1 cellular context compared by ENCODE assay signal in the genomic region with DNA sequence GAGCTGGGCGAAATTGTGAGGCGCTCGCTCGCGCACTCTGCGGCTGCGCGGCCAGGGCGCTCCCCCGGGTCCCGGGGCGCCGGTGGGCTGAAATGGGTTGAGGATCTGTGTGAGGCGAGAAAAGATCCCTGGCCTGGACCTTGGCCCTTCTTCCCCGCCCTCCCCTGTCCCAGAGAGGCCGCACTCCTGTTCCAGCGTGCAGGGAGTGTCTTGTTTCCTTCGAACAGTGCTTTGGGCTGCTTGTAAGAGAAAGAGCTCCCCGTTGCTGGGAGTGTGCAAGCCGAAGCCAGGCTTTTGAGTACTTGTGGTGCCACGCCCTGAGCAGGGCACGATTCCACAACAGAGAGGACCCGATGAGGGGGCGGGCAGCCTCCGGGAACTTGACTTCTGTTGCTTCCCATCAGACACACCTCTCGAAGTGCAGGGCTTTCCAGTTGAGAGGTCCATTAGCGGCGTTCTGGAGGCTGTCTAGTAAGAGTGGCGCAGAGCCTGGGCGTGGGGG.
A peak's percentile ranks its signal among the peaks of the same experiment; 100 is the strongest.
TF ChIP-seq lines count a peak whose summit lies in the region.

No MANE protein-coding gene starts in this region.

TF ChIP-seq in HepG2, 621 proteins besides CTCF, POLR2A, EP300 and RAD21 (continued from another document):
- TF ChIP-seq, protein P1, sequence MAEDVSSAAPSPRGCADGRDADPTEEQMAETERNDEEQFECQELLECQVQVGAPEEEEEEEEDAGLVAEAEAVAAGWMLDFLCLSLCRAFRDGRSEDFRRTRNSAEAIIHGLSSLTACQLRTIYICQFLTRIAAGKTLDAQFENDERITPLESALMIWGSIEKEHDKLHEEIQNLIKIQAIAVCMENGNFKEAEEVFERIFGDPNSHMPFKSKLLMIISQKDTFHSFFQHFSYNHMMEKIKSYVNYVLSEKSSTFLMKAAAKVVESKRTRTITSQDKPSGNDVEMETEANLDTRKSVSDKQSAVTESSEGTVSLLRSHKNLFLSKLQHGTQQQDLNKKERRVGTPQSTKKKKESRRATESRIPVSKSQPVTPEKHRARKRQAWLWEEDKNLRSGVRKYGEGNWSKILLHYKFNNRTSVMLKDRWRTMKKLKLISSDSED (CRISPR knock-in tag; IDR thresholded peaks at IDR 0.05): no peak
- no peak for TF ChIP-seq ZNF17 (CRISPR knock-in tag; IDR thresholded peaks at IDR 0.05)
- TF ChIP-seq, protein P2, sequence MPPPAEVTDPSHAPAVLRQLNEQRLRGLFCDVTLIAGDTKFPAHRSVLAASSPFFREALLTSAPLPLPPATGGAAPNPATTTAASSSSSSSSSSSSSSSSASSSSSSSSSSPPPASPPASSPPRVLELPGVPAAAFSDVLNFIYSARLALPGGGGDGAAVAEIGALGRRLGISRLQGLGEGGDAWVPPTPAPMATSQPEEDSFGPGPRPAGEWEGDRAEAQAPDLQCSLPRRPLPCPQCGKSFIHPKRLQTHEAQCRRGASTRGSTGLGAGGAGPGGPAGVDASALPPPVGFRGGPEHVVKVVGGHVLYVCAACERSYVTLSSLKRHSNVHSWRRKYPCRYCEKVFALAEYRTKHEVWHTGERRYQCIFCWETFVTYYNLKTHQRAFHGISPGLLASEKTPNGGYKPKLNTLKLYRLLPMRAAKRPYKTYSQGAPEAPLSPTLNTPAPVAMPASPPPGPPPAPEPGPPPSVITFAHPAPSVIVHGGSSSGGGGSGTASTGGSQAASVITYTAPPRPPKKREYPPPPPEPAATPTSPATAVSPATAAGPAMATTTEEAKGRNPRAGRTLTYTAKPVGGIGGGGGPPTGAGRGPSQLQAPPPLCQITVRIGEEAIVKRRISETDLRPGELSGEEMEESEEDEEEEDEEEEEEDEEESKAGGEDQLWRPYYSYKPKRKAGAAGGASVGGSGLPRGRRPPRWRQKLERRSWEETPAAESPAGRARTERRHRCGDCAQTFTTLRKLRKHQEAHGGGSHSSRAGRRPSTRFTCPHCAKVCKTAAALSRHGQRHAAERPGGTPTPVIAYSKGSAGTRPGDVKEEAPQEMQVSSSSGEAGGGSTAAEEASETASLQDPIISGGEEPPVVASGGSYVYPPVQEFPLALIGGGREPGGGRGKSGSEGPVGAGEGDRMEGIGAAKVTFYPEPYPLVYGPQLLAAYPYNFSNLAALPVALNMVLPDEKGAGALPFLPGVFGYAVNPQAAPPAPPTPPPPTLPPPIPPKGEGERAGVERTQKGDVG (CRISPR knock-in tag; IDR thresholded peaks at IDR 0.05; ENCODE audit: borderline replicate concordance): no peak
- TF ChIP-seq, protein P3, sequence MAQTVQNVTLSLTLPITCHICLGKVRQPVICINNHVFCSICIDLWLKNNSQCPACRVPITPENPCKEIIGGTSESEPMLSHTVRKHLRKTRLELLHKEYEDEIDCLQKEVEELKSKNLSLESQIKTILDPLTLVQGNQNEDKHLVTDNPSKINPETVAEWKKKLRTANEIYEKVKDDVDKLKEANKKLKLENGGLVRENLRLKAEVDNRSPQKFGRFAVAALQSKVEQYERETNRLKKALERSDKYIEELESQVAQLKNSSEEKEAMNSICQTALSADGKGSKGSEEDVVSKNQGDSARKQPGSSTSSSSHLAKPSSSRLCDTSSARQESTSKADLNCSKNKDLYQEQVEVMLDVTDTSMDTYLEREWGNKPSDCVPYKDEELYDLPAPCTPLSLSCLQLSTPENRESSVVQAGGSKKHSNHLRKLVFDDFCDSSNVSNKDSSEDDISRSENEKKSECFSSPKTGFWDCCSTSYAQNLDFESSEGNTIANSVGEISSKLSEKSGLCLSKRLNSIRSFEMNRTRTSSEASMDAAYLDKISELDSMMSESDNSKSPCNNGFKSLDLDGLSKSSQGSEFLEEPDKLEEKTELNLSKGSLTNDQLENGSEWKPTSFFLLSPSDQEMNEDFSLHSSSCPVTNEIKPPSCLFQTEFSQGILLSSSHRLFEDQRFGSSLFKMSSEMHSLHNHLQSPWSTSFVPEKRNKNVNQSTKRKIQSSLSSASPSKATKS (CRISPR knock-in tag; IDR thresholded peaks at IDR 0.05): no peak
- TF ChIP-seq, protein P4, sequence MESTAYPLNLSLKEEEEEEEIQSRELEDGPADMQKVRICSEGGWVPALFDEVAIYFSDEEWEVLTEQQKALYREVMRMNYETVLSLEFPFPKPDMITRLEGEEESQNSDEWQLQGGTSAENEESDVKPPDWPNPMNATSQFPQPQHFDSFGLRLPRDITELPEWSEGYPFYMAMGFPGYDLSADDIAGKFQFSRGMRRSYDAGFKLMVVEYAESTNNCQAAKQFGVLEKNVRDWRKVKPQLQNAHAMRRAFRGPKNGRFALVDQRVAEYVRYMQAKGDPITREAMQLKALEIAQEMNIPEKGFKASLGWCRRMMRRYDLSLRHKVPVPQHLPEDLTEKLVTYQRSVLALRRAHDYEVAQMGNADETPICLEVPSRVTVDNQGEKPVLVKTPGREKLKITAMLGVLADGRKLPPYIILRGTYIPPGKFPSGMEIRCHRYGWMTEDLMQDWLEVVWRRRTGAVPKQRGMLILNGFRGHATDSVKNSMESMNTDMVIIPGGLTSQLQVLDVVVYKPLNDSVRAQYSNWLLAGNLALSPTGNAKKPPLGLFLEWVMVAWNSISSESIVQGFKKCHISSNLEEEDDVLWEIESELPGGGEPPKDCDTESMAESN (CRISPR knock-in tag; conservative IDR thresholded peaks at IDR 0.05): 0 out of 2 replicates have a peak, but pooled peaks have one; percentile 12
- no peak for TF ChIP-seq KDM4B (CRISPR knock-in tag; IDR thresholded peaks at IDR 0.05)
- TF ChIP-seq ZBTB8A (CRISPR knock-in tag; IDR thresholded peaks at IDR 0.05; ENCODE audit: borderline replicate concordance, low read depth): no peak
- TF ChIP-seq, protein P5, sequence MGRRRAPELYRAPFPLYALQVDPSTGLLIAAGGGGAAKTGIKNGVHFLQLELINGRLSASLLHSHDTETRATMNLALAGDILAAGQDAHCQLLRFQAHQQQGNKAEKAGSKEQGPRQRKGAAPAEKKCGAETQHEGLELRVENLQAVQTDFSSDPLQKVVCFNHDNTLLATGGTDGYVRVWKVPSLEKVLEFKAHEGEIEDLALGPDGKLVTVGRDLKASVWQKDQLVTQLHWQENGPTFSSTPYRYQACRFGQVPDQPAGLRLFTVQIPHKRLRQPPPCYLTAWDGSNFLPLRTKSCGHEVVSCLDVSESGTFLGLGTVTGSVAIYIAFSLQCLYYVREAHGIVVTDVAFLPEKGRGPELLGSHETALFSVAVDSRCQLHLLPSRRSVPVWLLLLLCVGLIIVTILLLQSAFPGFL (CRISPR knock-in tag; IDR thresholded peaks at IDR 0.05): no peak
- TF ChIP-seq, protein P6, sequence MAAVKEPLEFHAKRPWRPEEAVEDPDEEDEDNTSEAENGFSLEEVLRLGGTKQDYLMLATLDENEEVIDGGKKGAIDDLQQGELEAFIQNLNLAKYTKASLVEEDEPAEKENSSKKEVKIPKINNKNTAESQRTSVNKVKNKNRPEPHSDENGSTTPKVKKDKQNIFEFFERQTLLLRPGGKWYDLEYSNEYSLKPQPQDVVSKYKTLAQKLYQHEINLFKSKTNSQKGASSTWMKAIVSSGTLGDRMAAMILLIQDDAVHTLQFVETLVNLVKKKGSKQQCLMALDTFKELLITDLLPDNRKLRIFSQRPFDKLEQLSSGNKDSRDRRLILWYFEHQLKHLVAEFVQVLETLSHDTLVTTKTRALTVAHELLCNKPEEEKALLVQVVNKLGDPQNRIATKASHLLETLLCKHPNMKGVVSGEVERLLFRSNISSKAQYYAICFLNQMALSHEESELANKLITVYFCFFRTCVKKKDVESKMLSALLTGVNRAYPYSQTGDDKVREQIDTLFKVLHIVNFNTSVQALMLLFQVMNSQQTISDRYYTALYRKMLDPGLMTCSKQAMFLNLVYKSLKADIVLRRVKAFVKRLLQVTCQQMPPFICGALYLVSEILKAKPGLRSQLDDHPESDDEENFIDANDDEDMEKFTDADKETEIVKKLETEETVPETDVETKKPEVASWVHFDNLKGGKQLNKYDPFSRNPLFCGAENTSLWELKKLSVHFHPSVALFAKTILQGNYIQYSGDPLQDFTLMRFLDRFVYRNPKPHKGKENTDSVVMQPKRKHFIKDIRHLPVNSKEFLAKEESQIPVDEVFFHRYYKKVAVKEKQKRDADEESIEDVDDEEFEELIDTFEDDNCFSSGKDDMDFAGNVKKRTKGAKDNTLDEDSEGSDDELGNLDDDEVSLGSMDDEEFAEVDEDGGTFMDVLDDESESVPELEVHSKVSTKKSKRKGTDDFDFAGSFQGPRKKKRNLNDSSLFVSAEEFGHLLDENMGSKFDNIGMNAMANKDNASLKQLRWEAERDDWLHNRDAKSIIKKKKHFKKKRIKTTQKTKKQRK (IDR thresholded peaks at IDR 0.05; ENCODE audit: low read length): no peak
- no peak for TF ChIP-seq ATRX (CRISPR knock-in tag; IDR thresholded peaks at IDR 0.05; ENCODE audit: borderline replicate concordance)
- no peak for TF ChIP-seq ZNF776 (CRISPR knock-in tag; IDR thresholded peaks at IDR 0.05)
- no peak; the same call in 1 of the 2 replicates for TF ChIP-seq KDM5A (IDR thresholded peaks at IDR 0.05; ENCODE audit: borderline replicate concordance, low read length)
- no peak for TF ChIP-seq ZNF460 (CRISPR knock-in tag; IDR thresholded peaks at IDR 0.05; ENCODE audit: borderline replicate concordance)
- TF ChIP-seq ZNF441 (CRISPR knock-in tag; IDR thresholded peaks at IDR 0.05; ENCODE audit: borderline replicate concordance): 0 out of 2 replicates have a peak, but pooled peaks have one; percentile 11
- no peak for TF ChIP-seq NR2F2 (IDR thresholded peaks at IDR 0.05; ENCODE audit: borderline replicate concordance, low read depth)
- 0 out of 2 replicates have a peak, but pooled peaks have one; percentile 26 for TF ChIP-seq TSC22D2 (CRISPR knock-in tag; IDR thresholded peaks at IDR 0.05; ENCODE audit: borderline replicate concordance)
- no peak for TF ChIP-seq DR1 (CRISPR knock-in tag; IDR thresholded peaks at IDR 0.05)
- TF ChIP-seq RBM39 (IDR thresholded peaks at IDR 0.05; ENCODE audit: low read depth, low read length, poor library complexity, severe bottlenecking): no peak
- TF ChIP-seq TMF1 (CRISPR knock-in tag; IDR thresholded peaks at IDR 0.05; ENCODE audit: low read depth): 0 out of 2 replicates have a peak, but pooled peaks have one; percentile 3
